Comparison of ENCODE assay signal across 13 cellular contexts in the genomic region with DNA sequence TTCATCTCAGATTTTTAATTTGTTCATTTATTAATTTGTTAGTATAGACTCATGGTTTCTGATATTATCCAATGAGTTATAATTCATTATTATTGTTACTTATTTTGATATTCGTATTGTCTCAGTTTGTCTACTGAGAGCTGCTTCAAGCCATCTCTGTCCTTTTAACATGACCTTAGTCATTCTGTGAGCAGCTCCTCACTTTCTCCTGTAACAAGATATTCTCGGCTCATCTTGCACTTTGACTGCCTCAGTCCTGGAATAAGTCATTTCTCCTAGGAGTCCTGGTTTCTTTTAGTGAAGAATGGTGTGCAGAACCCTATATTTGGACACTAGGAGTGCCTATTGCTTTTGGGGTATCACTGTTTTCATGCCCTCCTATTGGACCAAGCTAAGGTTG. TPM values are rescaled to one million over a fixed set of nuclear protein-coding genes. Genes with fewer than 3 reads are reported as not detected.
DNase-seq lines count a peak whose midpoint lies in the region; ATAC-seq, FAIRE-seq and TF ChIP-seq lines count a peak whose summit lies in the region.
"Had no signal": no experiment of that assay in that cellular context is flagged by ENCODE, and none has a peak within 500 bp of the region (broad histone marks: within the 10 kb centered on the region; RNA-seq: fewer than 3 reads in every experiment).

No MANE protein-coding gene starts in this region.

- DNase-seq in A549 (ENCODE audit: low read depth in 1 of 2, low spot score in 1 of 2): no peak
- no peak for DNase-seq in HCT116 (ENCODE audit: low read depth, low spot score)
- peak in 1 of 2 donors; percentile 27 for DNase-seq in ascending aorta (ENCODE audit: low spot score in 2 of 2)
- DNase-seq in CD14-positive monocyte (ENCODE audit: low spot score): no peak
- no peak for DNase-seq in sigmoid colon
- DNase-seq in sciatic nerve (ENCODE audit: low spot score): no peak
- DNase-seq in T-helper 2 cell treated with Interferon-gamma antibody and Interleukin-4, amounts not matched to agents 5 μg/mL and 100 μg/mL, for 36 hours (ENCODE audit: low spot score): no peak
- DNase-seq: activated CD4-positive, alpha-beta T cell treated with anti-CD3 and anti-CD28 coated beads, Interleukin-2, amount 10 ng/mL, durations not matched to agents 7 days and 5 days; NCI-H1417; NCI-H69 had no signal

- H3K9ac ChIP-seq in HCT116 (ENCODE audit: low read length) (peak overlapping the region; percentile 47), liver (ENCODE audit: low read depth in 1 of 2, low read length in 2 of 2) (peak overlapping the region in 1 of 2 donors; percentile 75)
- H3K9ac ChIP-seq: BLaER1 treated with 17β-estradiol and CSF1 and Interleukin-3, amounts not matched to agents 10 nM and 100 nM had no signal

- H3K27ac ChIP-seq in A549 (peak overlapping the region; percentile 85 to 87), HCT116 (ENCODE audit: low read depth, low read length) (peak overlapping the region; percentile 60; the same call in 1 of the 2 replicates), ascending aorta (peak overlapping the region; percentile 49 to 57), liver (ENCODE audit: low read depth in 1 of 2, low read length in 2 of 2) (peak overlapping the region; percentile 88 to 92), sigmoid colon (peak overlapping the region in 1 of 4 donors; percentile 24)

- no peak for TF ChIP-seq POLR2A in A549 (IDR thresholded peaks at IDR 0.05; ENCODE audit: low read length)
- no peak for TF ChIP-seq POLR2A in HCT116 (IDR thresholded peaks at IDR 0.05; ENCODE audit: borderline replicate concordance, extremely low read depth, insufficient read depth, insufficient read length)
- no peak for TF ChIP-seq POLR2A in sigmoid colon (IDR thresholded peaks at IDR 0.05)

- H3K4me3 Mint-ChIP-seq in CD14-positive monocyte: no peak overlapping the region
- H3K4me3 Mint-ChIP-seq in T-helper 2 cell treated with Interferon-gamma antibody and Interleukin-4, amounts not matched to agents 5 μg/mL and 100 μg/mL, for 36 hours: no peak overlapping the region

- H3K27me3 Mint-ChIP-seq in CD14-positive monocyte (ENCODE audit: low read depth in 3 of 3): peaks cover 0 to 2% (median 0%) of the 10 kb centered on the region in 3 donors
- no peaks in the 10 kb centered on the region for H3K27me3 Mint-ChIP-seq in T-helper 2 cell treated with Interferon-gamma antibody and Interleukin-4, amounts not matched to agents 5 μg/mL and 100 μg/mL, for 36 hours (ENCODE audit: low read depth)
- H3K27me3 Mint-ChIP-seq: activated CD4-positive, alpha-beta T cell treated with anti-CD3 and anti-CD28 coated beads, Interleukin-2, amount 10 ng/mL, durations not matched to agents 7 days and 5 days had no signal

- peaks cover 78 to 95% of the 10 kb centered on the region in 2 donors for H3K36me3 Mint-ChIP-seq in CD14-positive monocyte
- H3K36me3 Mint-ChIP-seq in T-helper 2 cell treated with Interferon-gamma antibody and Interleukin-4, amounts not matched to agents 5 μg/mL and 100 μg/mL, for 36 hours (ENCODE audit: low read depth): peaks cover 53% of the 10 kb centered on the region

- H3K27me3 ChIP-seq in HCT116 (ENCODE audit: insufficient read depth, low read length) (no peaks in the 10 kb centered on the region), ascending aorta (no peaks in the 10 kb centered on the region), liver (ENCODE audit: control insufficient read depth in 4 of 4, insufficient read depth in 4 of 4, low read length in 3 of 4) (no peaks in the 10 kb centered on the region), sigmoid colon (no peaks in the 10 kb centered on the region)
- H3K27me3 ChIP-seq: BLaER1 treated with 17β-estradiol and CSF1 and Interleukin-3, amounts not matched to agents 10 nM and 100 nM had no signal

- no peak for TF ChIP-seq CTCF in A549 (IDR thresholded peaks at IDR 0.05)
- TF ChIP-seq CTCF in HCT116 (IDR thresholded peaks at IDR 0.05 in 2 of 3, conservative IDR thresholded peaks at IDR 0.05 in 1 of 3; ENCODE audit: borderline replicate concordance in 1 of 3, insufficient read depth in 1 of 3, low read depth in 2 of 3, low read length in 2 of 3): no peak
- TF ChIP-seq CTCF in ascending aorta (IDR thresholded peaks at IDR 0.05): no peak
- TF ChIP-seq CTCF in liver (IDR thresholded peaks at IDR 0.05; ENCODE audit: low read depth, low read length, missing input control): no peak
- no peak for TF ChIP-seq CTCF in CD14-positive monocyte (IDR thresholded peaks at IDR 0.05)
- no peak for TF ChIP-seq CTCF in sigmoid colon (IDR thresholded peaks at IDR 0.05)

- TF ChIP-seq EP300 in A549 (IDR thresholded peaks at IDR 0.05): no peak
- TF ChIP-seq EP300 in sigmoid colon (IDR thresholded peaks at IDR 0.05): no peak

- H3K36me3 ChIP-seq in HCT116 (ENCODE audit: control insufficient read depth in 1 of 2, insufficient read depth in 2 of 2, low read length in 2 of 2) (peaks cover 12% of the 10 kb centered on the region in 2 experiments; a peak in 2 of 4 replicates), ascending aorta (peaks cover 27 to 28% of the 10 kb centered on the region in 2 donors), liver (ENCODE audit: control insufficient read depth in 4 of 4, insufficient read depth in 3 of 4, low read depth in 1 of 4, low read length in 3 of 4) (peaks cover 5 to 17% (median 8%) of the 10 kb centered on the region in 4 donors), sigmoid colon (peaks cover 0 to 55% (median 22%) of the 10 kb centered on the region in 4 donors)

- BruUV-seq in HCT116 (replicated peaks; lab: Mats Ljungman, UMichigan): TSS peak; percentile 92

- no peaks in the 10 kb centered on the region for H3K9me3 Mint-ChIP-seq in CD14-positive monocyte
- H3K9me3 Mint-ChIP-seq in T-helper 2 cell treated with Interferon-gamma antibody and Interleukin-4, amounts not matched to agents 5 μg/mL and 100 μg/mL, for 36 hours: no peaks in the 10 kb centered on the region
- H3K9me3 Mint-ChIP-seq: activated CD4-positive, alpha-beta T cell treated with anti-CD3 and anti-CD28 coated beads, Interleukin-2, amount 10 ng/mL, durations not matched to agents 7 days and 5 days had no signal

- CTCF ChIA-PET in A549 (lab: Yijun Ruan, JAX): interaction anchor here (0.8 to 1.2 kb wide), 4 partner anchors 13 to 345 kb away, joined by 3 to 4 read pairs (median 4); no protein-coding TSS in a partner anchor
- CTCF ChIA-PET in HCT116 (lab: Charles Lee): interaction anchor here (1.2 to 1.7 kb wide), 3 partner anchors 69 to 177 kb away, joined by 3 to 8 read pairs (median 3); no protein-coding TSS in a partner anchor

- 71% methylated on average over 2 of the region's 2 CpGs for WGBS in A549 (ENCODE audit: missing lambda C conversion rate)
- 81% methylated on average over 2 of the region's 2 CpGs for WGBS in liver
- 87 to 88% methylated on average over 2 of the region's 2 CpGs for whole genome bisulfite sequencing in sigmoid colon, 2 donors

- peaks cover 59% of the 10 kb centered on the region for H3K4me1 ChIP-seq in A549
- peaks cover 21 to 48% of the 10 kb centered on the region in 2 experiments for H3K4me1 ChIP-seq in HCT116 (ENCODE audit: control insufficient read depth in 1 of 2, insufficient read depth in 2 of 2, low read length in 2 of 2)
- H3K4me1 ChIP-seq in ascending aorta: peaks cover 0 to 4% of the 10 kb centered on the region in 2 donors
- peaks cover 16 to 29% (median 23%) of the 10 kb centered on the region in 4 donors for H3K4me1 ChIP-seq in liver (ENCODE audit: control insufficient read depth in 4 of 4, insufficient read depth in 4 of 4, low read length in 3 of 4)
- peaks cover 0 to 29% (median 12%) of the 10 kb centered on the region in 4 donors for H3K4me1 ChIP-seq in sigmoid colon

- POLR2A ChIA-PET in A549 (lab: Yijun Ruan, JAX): no interaction called here
- POLR2A ChIA-PET in HCT116 (lab: Charles Lee): interaction anchor here (1.0 to 1.2 kb wide), 3 partner anchors 11 to 26 kb away, joined by 3 to 4 read pairs (median 3); no protein-coding TSS in a partner anchor

- H3K4me3 ChIP-seq in A549: peak overlapping the region; percentile 12; the same call in 2 of the 3 replicates
- peak overlapping the region; percentile 34 to 39 for H3K4me3 ChIP-seq in HCT116 (replicated peaks in 1 of 2; ENCODE audit: low read depth in 1 of 2, low read length in 2 of 2)
- H3K4me3 ChIP-seq in ascending aorta: peak overlapping the region in 1 of 2 donors; percentile 50
- H3K4me3 ChIP-seq in liver (ENCODE audit: low read depth in 1 of 3, low read length in 3 of 3): no peak overlapping the region
- no peak overlapping the region for H3K4me3 ChIP-seq in sigmoid colon
- H3K4me3 ChIP-seq: BLaER1 treated with 17β-estradiol and CSF1 and Interleukin-3, amounts not matched to agents 10 nM and 100 nM had no signal

- FAIRE-seq in A549 (lab: Jason Lieb, UNC): no peak
- FAIRE-seq: endometrium had no signal

- H3K4me2 ChIP-seq in A549 (peak overlapping the region; percentile 63), HCT116 (ENCODE audit: low read length) (peak overlapping the region; percentile 71)

- H4K20me1 ChIP-seq in HCT116 (ENCODE audit: insufficient read depth): no peaks in the 10 kb centered on the region

- H3K27ac Mint-ChIP-seq in CD14-positive monocyte: peak overlapping the region in 2 of 7 donors; percentile 62 to 68
- no peak overlapping the region for H3K27ac Mint-ChIP-seq in T-helper 2 cell treated with Interferon-gamma antibody and Interleukin-4, amounts not matched to agents 5 μg/mL and 100 μg/mL, for 36 hours
- H3K27ac Mint-ChIP-seq: activated CD4-positive, alpha-beta T cell treated with anti-CD3 and anti-CD28 coated beads, Interleukin-2, amount 10 ng/mL, durations not matched to agents 7 days and 5 days had no signal

- RAD21 ChIA-PET in HCT116 (lab: Charles Lee; ENCODE audit: low non-redundant PET in 1 of 2, low total read pairs in 2 of 2, uncharacterized antibody in 2 of 2, unreplicated experiment in 2 of 2): no interaction called here

- H3K9me3 ChIP-seq in A549 (no peaks in the 10 kb centered on the region), HCT116 (ENCODE audit: control insufficient read depth in 1 of 2, insufficient read depth in 1 of 2, low read depth in 1 of 2, low read length in 2 of 2) (no peaks in the 10 kb centered on the region), ascending aorta (no peaks in the 10 kb centered on the region), liver (ENCODE audit: control insufficient read depth in 4 of 4, low read length in 3 of 4) (no peaks in the 10 kb centered on the region), sigmoid colon (no peaks in the 10 kb centered on the region)
- H3K9me3 ChIP-seq: BLaER1 treated with 17β-estradiol and CSF1 and Interleukin-3, amounts not matched to agents 10 nM and 100 nM had no signal

- intact Hi-C loops in HCT116 (cut with micrococcal nuclease): loop anchor here (1.0 kb wide), 1 partner anchor 70 kb away; no protein-coding TSS in a partner anchor
- intact Hi-C loops in ascending aorta (cut with DNase I): loop anchor here (2.0 to 10.0 kb wide), 2 partner anchors 19 to 425 kb away; no protein-coding TSS in a partner anchor
- intact Hi-C loops in CD14-positive monocyte (cut with micrococcal nuclease): no loop called here
- intact Hi-C loops in sigmoid colon (cut with DNase I): no loop called here
- intact Hi-C loops in sciatic nerve (cut with DNase I): no loop called here

- peak in 1 of 2 experiments; percentile 7; a peak in 1 of 6 replicates for ATAC-seq in A549
- no peak for ATAC-seq in HCT116
- no peak for ATAC-seq in sciatic nerve

- H2AFZ ChIP-seq in HCT116 (ENCODE audit: low read depth, low read length, poor library complexity, severe bottlenecking): no peak overlapping the region

- H3K9me2 ChIP-seq in HCT116 (ENCODE audit: insufficient read depth): no peaks in the 10 kb centered on the region

- peaks cover 72% of the 10 kb centered on the region for H3K79me2 ChIP-seq in HCT116 (ENCODE audit: insufficient read depth, low read length)

- peaks cover 10% of the 10 kb centered on the region for H3K4me1 Mint-ChIP-seq in CD14-positive monocyte
- peaks cover 19% of the 10 kb centered on the region for H3K4me1 Mint-ChIP-seq in T-helper 2 cell treated with Interferon-gamma antibody and Interleukin-4, amounts not matched to agents 5 μg/mL and 100 μg/mL, for 36 hours (ENCODE audit: low read depth)

- TF ChIP-seq RAD21 in A549 (conservative IDR thresholded peaks at IDR 0.05 in 1 of 2, IDR thresholded peaks at IDR 0.05 in 1 of 2): no peak
- TF ChIP-seq RAD21 in HCT116 (IDR thresholded peaks at IDR 0.05; ENCODE audit: low read depth): no peak
- TF ChIP-seq RAD21 in liver (IDR thresholded peaks at IDR 0.05): no peak

RNA-seq across cellular contexts. Expression of a gene that starts 13.2 kb away (rescaled TPM):
- polyA plus RNA-seq in A549 (2011; rRNA removed) (40.1 and 42.7 TPM in 2 replicates), A549 (2017; fragmentation: RNase III; extraction: RNeasy Plus Mini Kit Qiagen cat#74134 plus additional on column Dnase treatment) (24.6 to 26.8 TPM (median 26.0 TPM) in 3 replicates), liver (1 to 10 TPM; 6.1 to 9.4 TPM), CD14-positive monocyte (10 to 100 TPM; 15.1 to 16.0 TPM), sigmoid colon (10 to 100 TPM in 1 of 3 donors, 1 to 10 TPM in 2; 3.5 to 20.2 (median 6.0) TPM)
- polyA plus RNA-seq in A549 (2012; cell fraction: cytosol; rRNA removed): 51.7 and 54.1 TPM in 2 replicates
- polyA plus RNA-seq in A549 (2012; cell fraction: nucleus; rRNA removed): 53.6 and 61.9 TPM in 2 replicates
- polyA minus RNA-seq in A549 (2011; rRNA and poly(A)+ RNA removed): 24.9 and 38.0 TPM in 2 replicates
- total RNA-seq in HCT116 (2021; ENCODE audit: unreplicated experiment) (43.1 TPM), ascending aorta (32.5 TPM), liver (10 to 100 TPM; 11.5 to 15.2 TPM), sigmoid colon (10 to 100 TPM; 13.6 to 36.0 (median 15.3) TPM), sciatic nerve (38.1 TPM)
- 37.3 and 40.8 TPM in 2 replicates for polyA plus RNA-seq in HCT116 (2012)

Comparison
In these comparisons a context has a peak if more than half of its experiments do, and no peak if none do; other contexts are left out.
1. H3K4me3 ChIP-seq: peak in A549 (single experiment) and HCT116 (2 of 2); none in liver (0 of 3) and sigmoid colon (0 of 4).
2. intact Hi-C loops: an anchor here in HCT116 (1.0 kb wide) and ascending aorta (2.0 to 10.0 kb wide); none called in CD14-positive monocyte, sigmoid colon and sciatic nerve.